Comparison of ENCODE assay signal across 2 cellular contexts in the genomic region with DNA sequence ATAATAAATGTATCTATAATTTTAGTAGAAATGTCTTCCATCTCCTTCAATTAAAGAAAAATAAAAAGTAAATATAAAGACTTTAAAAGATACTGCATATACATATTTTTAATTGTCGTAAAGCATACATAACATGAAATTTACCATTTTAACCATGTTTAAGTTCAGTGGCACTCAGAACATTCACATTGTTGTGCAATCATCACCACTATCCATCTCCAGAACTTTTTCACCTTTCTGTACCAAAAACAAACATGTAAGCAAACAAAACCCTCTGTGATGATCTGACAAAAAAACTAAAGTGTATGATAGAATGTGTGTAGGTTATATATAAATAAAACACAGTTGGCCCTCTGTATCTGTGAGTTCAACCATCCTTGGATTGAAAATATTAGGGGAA.
A peak's percentile ranks its signal among the peaks of the same experiment; 100 is the strongest.
TF ChIP-seq lines count a peak whose summit lies in the region.

No MANE protein-coding gene starts in this region.

TF ChIP-seq in IMR-90, 13 proteins besides CTCF, POLR2A, EP300 and RAD21:
- TF ChIP-seq, protein P1, sequence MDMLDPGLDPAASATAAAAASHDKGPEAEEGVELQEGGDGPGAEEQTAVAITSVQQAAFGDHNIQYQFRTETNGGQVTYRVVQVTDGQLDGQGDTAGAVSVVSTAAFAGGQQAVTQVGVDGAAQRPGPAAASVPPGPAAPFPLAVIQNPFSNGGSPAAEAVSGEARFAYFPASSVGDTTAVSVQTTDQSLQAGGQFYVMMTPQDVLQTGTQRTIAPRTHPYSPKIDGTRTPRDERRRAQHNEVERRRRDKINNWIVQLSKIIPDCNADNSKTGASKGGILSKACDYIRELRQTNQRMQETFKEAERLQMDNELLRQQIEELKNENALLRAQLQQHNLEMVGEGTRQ (IDR thresholded peaks at IDR 0.05; ENCODE audit: low read depth, low read length): no peak
- TF ChIP-seq FOS (IDR thresholded peaks at IDR 0.05; ENCODE audit: low read depth, low read length): no peak
- peak; percentile 71 for TF ChIP-seq CEBPB (IDR thresholded peaks at IDR 0.05; ENCODE audit: low read depth, low read length)
- TF ChIP-seq, protein P2, sequence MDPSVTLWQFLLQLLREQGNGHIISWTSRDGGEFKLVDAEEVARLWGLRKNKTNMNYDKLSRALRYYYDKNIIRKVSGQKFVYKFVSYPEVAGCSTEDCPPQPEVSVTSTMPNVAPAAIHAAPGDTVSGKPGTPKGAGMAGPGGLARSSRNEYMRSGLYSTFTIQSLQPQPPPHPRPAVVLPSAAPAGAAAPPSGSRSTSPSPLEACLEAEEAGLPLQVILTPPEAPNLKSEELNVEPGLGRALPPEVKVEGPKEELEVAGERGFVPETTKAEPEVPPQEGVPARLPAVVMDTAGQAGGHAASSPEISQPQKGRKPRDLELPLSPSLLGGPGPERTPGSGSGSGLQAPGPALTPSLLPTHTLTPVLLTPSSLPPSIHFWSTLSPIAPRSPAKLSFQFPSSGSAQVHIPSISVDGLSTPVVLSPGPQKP (IDR thresholded peaks at IDR 0.05; ENCODE audit: borderline replicate concordance, low read depth, low read length): no peak
- TF ChIP-seq NFE2L2 (IDR thresholded peaks at IDR 0.05; ENCODE audit: low read depth, low read length): no peak
- TF ChIP-seq MAFK (IDR thresholded peaks at IDR 0.05; ENCODE audit: low read depth, low read length): no peak
- no peak for TF ChIP-seq MXI1 (IDR thresholded peaks at IDR 0.05; ENCODE audit: borderline replicate concordance, low read depth, low read length)
- no peak for TF ChIP-seq CHD1 (IDR thresholded peaks at IDR 0.05; ENCODE audit: low read depth, low read length)

TF ChIP-seq in K562, 482 proteins besides CTCF, POLR2A, EP300 and RAD21:
- TF ChIP-seq, protein P3, sequence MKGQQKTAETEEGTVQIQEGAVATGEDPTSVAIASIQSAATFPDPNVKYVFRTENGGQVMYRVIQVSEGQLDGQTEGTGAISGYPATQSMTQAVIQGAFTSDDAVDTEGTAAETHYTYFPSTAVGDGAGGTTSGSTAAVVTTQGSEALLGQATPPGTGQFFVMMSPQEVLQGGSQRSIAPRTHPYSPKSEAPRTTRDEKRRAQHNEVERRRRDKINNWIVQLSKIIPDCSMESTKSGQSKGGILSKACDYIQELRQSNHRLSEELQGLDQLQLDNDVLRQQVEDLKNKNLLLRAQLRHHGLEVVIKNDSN (CRISPR knock-in tag; IDR thresholded peaks at IDR 0.05): no peak
- TF ChIP-seq CEBPG (CRISPR knock-in tag; IDR thresholded peaks at IDR 0.05) (no peak), CEBPG (tag; conservative IDR thresholded peaks at IDR 0.05 in 1 of 2, IDR thresholded peaks at IDR 0.05 in 1 of 2) (0 out of 4 replicates have a peak, but pooled peaks have one; percentile 19 to 42), CEBPB (tag; IDR thresholded peaks at IDR 0.05) (peak; percentile 71), ESRRA (IDR thresholded peaks at IDR 0.05; ENCODE audit: borderline replicate concordance, low read depth) (no peak)
